Comparison of ENCODE assay signal across 8 cellular contexts in genomic region chr16:396605-397004, GRCh38. TPM values are rescaled to one million over a fixed set of nuclear protein-coding genes. Genes with fewer than 3 reads are reported as not detected.
DNase-seq lines count a peak whose midpoint lies in the region; ATAC-seq and TF ChIP-seq lines count a peak whose summit lies in the region.

No MANE protein-coding gene starts in this region.

- H3K9me3 ChIP-seq in T-helper 17 cell (ENCODE audit: control insufficient read depth, low read length, poor library complexity, severe bottlenecking), result no peaks in the 10 kb centered on the region
- peaks cover 0 to 4% of the 10 kb centered on the region in 2 donors for H3K9me3 ChIP-seq in esophagus (ENCODE audit: control insufficient read depth in 2 of 2, insufficient read depth in 1 of 2, low read depth in 1 of 2, low read length in 1 of 2)

- no peaks in the 10 kb centered on the region for H3K36me3 ChIP-seq in esophagus (ENCODE audit: control insufficient read depth in 2 of 2, insufficient read depth in 2 of 2, low read length in 1 of 2)

- peaks cover 0 to 10% of the 10 kb centered on the region in 2 donors for H3K4me1 ChIP-seq in esophagus (ENCODE audit: control insufficient read depth in 2 of 2, insufficient read depth in 2 of 2, low read length in 1 of 2)

- H3K4me1 Mint-ChIP-seq in T-helper 17 cell (peaks cover 11% of the 10 kb centered on the region), nephron progenitor cell (peaks cover 31% of the 10 kb centered on the region)

- peaks cover 4% of the 10 kb centered on the region for H3K9me3 Mint-ChIP-seq in nephron progenitor cell

- H3K27ac ChIP-seq in esophagus (ENCODE audit: low read depth in 2 of 2, low read length in 1 of 2), result peak overlapping the region; percentile 59 to 61

- H3K36me3 Mint-ChIP-seq in T-helper 17 cell (ENCODE audit: low read depth), result no peaks in the 10 kb centered on the region
- H3K36me3 Mint-ChIP-seq in nephron progenitor cell (ENCODE audit: low read depth), result peaks cover 9% of the 10 kb centered on the region

- TF ChIP-seq CTCF in HFF-Myc (IDR thresholded peaks at IDR 0.05; ENCODE audit: low read depth, low read length, missing control alignments) (no peak), nephron progenitor cell (IDR thresholded peaks at IDR 0.05) (no peak)

- peak overlapping the region; percentile 48 for H3K4me3 ChIP-seq in HFF-Myc (replicated peaks; ENCODE audit: low read depth, low read length)
- peak overlapping the region; percentile 12 to 62 for H3K4me3 ChIP-seq in esophagus (ENCODE audit: low read depth in 1 of 2, low read length in 2 of 2)

- no peaks in the 10 kb centered on the region for H3K27me3 ChIP-seq in esophagus (ENCODE audit: control insufficient read depth in 1 of 2, insufficient read depth in 2 of 2, low read length in 2 of 2)

- peak; percentile 80 for DNase-seq in D341Med (ENCODE audit: low spot score)
- DNase-seq in HFF-Myc (ENCODE audit: extremely low read depth, low read depth), result no peak
- DNase-seq in T-helper 17 cell, result no peak
- peak; percentile 60 for DNase-seq in nephron progenitor cell
- no peak for DNase-seq in NCI-H2107 treated with DMSO at 0.1 percent for 48 hours (lab: John Stamatoyannopoulos, UW; ENCODE audit: unreplicated experiment)
- DNase-seq in activated CD8-positive, alpha-beta memory T cell treated with anti-CD3 and anti-CD28 coated beads, Interleukin-2, amount 50 U/mL, for 4 hours, result no peak

- no peak for ATAC-seq in T-helper 17 cell
- ATAC-seq in GM19463 (IDR thresholded peaks at IDR 0.05; ENCODE audit: unreplicated experiment), result no peak

- no peaks in the 10 kb centered on the region for H3K27me3 Mint-ChIP-seq in T-helper 17 cell
- peaks cover 7% of the 10 kb centered on the region for H3K27me3 Mint-ChIP-seq in nephron progenitor cell (ENCODE audit: low read depth, poor library complexity)

- H3K27ac Mint-ChIP-seq in T-helper 17 cell (peak overlapping the region; percentile 41), nephron progenitor cell (peak overlapping the region; percentile 97)

- WGBS in esophagus, 2 donors, result 6% methylated on average over 22 of the region's 22 CpGs

- H3K4me3 Mint-ChIP-seq in T-helper 17 cell (peak overlapping the region; percentile 90), nephron progenitor cell (peak overlapping the region; percentile 94)

RNA-seq across cellular contexts. Expression of gene NME4, which starts 0.4 kb away (rescaled TPM):
- 10 to 100 TPM; 31.9 to 39.8 TPM for total RNA-seq in T-helper 17 cell
- polyA plus RNA-seq in esophagus, result 10 to 100 TPM; 40.3 to 41.9 TPM

RNA-seq across cellular contexts. Expression of gene DECR2, which starts 5.1 kb away (rescaled TPM):
- 1 to 10 TPM; 7.5 to 9.0 TPM for total RNA-seq in T-helper 17 cell
- polyA plus RNA-seq in esophagus, result 10 to 100 TPM; 15.0 to 24.2 TPM

RNA-seq across cellular contexts. Expression of gene PGAP6, which starts 14.8 kb away (rescaled TPM):
- 100 to 1,000 TPM in 1 of 2 donors, 10 to 100 TPM in 1; 39.7 to 106 TPM for total RNA-seq in T-helper 17 cell
- polyA plus RNA-seq in esophagus, result 10 to 100 TPM; 30.3 to 44.3 TPM

RNA-seq across cellular contexts. Expression of gene MRPL28, which starts 26.3 kb away (rescaled TPM):
- 10 to 100 TPM; 25.2 to 25.9 TPM for total RNA-seq in T-helper 17 cell
- 10 to 100 TPM; 54.5 to 75.9 TPM for polyA plus RNA-seq in esophagus

RNA-seq across cellular contexts. Expression of gene RAB11FIP3, which starts 28.8 kb away (rescaled TPM):
- 10 to 100 TPM; 39.9 to 45.1 TPM for total RNA-seq in T-helper 17 cell
- polyA plus RNA-seq in esophagus, result 10 to 100 TPM in 1 of 2 donors, 1 to 10 TPM in 1; 9.1 to 10.6 TPM

Comparison
In these comparisons a context has a peak if more than half of its experiments do, and no peak if none do; other contexts are left out.
1. DNase-seq: peak in D341Med (single experiment) and nephron progenitor cell (single experiment); none in HFF-Myc (single experiment), T-helper 17 cell (0 of 3), NCI-H2107 treated with DMSO at 0.1 percent for 48 hours (single experiment) and activated CD8-positive, alpha-beta memory T cell treated with anti-CD3 and anti-CD28 coated beads, Interleukin-2, amount 50 U/mL, for 4 hours (single experiment).